9 cellular contexts compared by ENCODE assay signal in genomic region chr7:155490697-155491628, GRCh38. TPM values are rescaled to one million over a fixed set of nuclear protein-coding genes. Genes with fewer than 3 reads are reported as not detected.
A peak's percentile ranks its signal among the peaks of the same experiment; 100 is the strongest.
DNase-seq lines count a peak whose midpoint lies in the region; ATAC-seq and TF ChIP-seq lines count a peak whose summit lies in the region.
"Had no signal": no experiment of that assay in that cellular context is flagged by ENCODE, and none has a peak within 500 bp of the region (broad histone marks: within the 10 kb centered on the region; RNA-seq: fewer than 3 reads in every experiment).

No MANE protein-coding gene starts in this region.

- H3K27me3 ChIP-seq in BJ (ENCODE audit: control insufficient read depth, insufficient read depth, low read length) (no peaks in the 10 kb centered on the region), iPS-18a (ENCODE audit: control insufficient read depth, insufficient read depth, low read length) (peaks cover 93% of the 10 kb centered on the region)

- TF ChIP-seq CTCF in BJ (IDR thresholded peaks at IDR 0.05; ENCODE audit: insufficient read depth, low read depth, low read length), result no peak

- H3K4me1 ChIP-seq in iPS-18a (ENCODE audit: control insufficient read depth, low read depth, low read length), result peaks cover 7% of the 10 kb centered on the region

- H3K27ac ChIP-seq in iPS-18a (ENCODE audit: low read length) (no peak overlapping the region), skin epidermis (peak overlapping the region in 15 of 21 experiments; percentile 15 to 73 (median 58))

- no peak for DNase-seq in BJ (ENCODE audit: low read depth)
- peak; percentile 56 to 58 for DNase-seq in activated T-cell treated with anti-CD3 and anti-CD28 coated beads, Interleukin-2, amount 50 U/mL, for 72 hours
- DNase-seq in inferior parietal cortex (ENCODE audit: extremely low spot score), result no peak
- no peak for DNase-seq in SW 1271 (lab: John Stamatoyannopoulos, UW)

- POLR2A ChIA-PET in BJ (lab: Charles Lee), result no interaction called here

- H3K36me3 Mint-ChIP-seq in activated T-cell treated with anti-CD3 and anti-CD28 coated beads, Interleukin-2, amount 50 U/mL, for 72 hours (ENCODE audit: insufficient read depth in 2 of 2), result peaks cover 2% of the 10 kb centered on the region in 2 donors

- H3K27ac Mint-ChIP-seq in activated T-cell treated with anti-CD3 and anti-CD28 coated beads, Interleukin-2, amount 50 U/mL, for 72 hours, result peak overlapping the region; percentile 40

- H3K9me3 Mint-ChIP-seq in activated T-cell treated with anti-CD3 and anti-CD28 coated beads, Interleukin-2, amount 50 U/mL, for 72 hours, result no peaks in the 10 kb centered on the region

- H3K4me3 Mint-ChIP-seq in activated T-cell treated with anti-CD3 and anti-CD28 coated beads, Interleukin-2, amount 50 U/mL, for 72 hours, result peak overlapping the region; percentile 79 to 85

- peak; percentile 83 for ATAC-seq in GM19035 (IDR thresholded peaks at IDR 0.05; ENCODE audit: unreplicated experiment)
- ATAC-seq in HG03135 (IDR thresholded peaks at IDR 0.05; ENCODE audit: unreplicated experiment), result peak; percentile 93
- peak; percentile 82 to 91 for ATAC-seq in activated T-cell treated with anti-CD3 and anti-CD28 coated beads, Interleukin-2, amount 50 U/mL, for 72 hours (replicated peaks in 1 of 2)

- H3K9ac ChIP-seq in iPS-18a (ENCODE audit: low read length), result peak overlapping the region; percentile 25

- H3K27me3 Mint-ChIP-seq in activated T-cell treated with anti-CD3 and anti-CD28 coated beads, Interleukin-2, amount 50 U/mL, for 72 hours (ENCODE audit: low read depth), result peaks cover 43% of the 10 kb centered on the region

- H3K9me3 ChIP-seq in iPS-18a (ENCODE audit: control insufficient read depth, low read depth, low read length), result no peaks in the 10 kb centered on the region
- H3K9me3 ChIP-seq: HAP-1 had no signal

- H3K4me3 ChIP-seq in BJ (ENCODE audit: low read depth, low read length) (peak overlapping the region; percentile 8), iPS-18a (ENCODE audit: low read length) (peak overlapping the region; percentile 54), skin epidermis (peak overlapping the region; percentile 3 to 40 (median 27))
- H3K4me3 ChIP-seq: HAP-1 had no signal

- peaks cover 18% of the 10 kb centered on the region for H3K4me1 Mint-ChIP-seq in activated T-cell treated with anti-CD3 and anti-CD28 coated beads, Interleukin-2, amount 50 U/mL, for 72 hours (ENCODE audit: low read depth)

- CTCF ChIA-PET in BJ (lab: Yijun Ruan, JAX), result no interaction called here

- H3K36me3 ChIP-seq in BJ (ENCODE audit: control insufficient read depth, insufficient read depth, low read length), result no peaks in the 10 kb centered on the region
- no peaks in the 10 kb centered on the region for H3K36me3 ChIP-seq in iPS-18a (ENCODE audit: control insufficient read depth, low read depth, low read length)
- H3K36me3 ChIP-seq: HAP-1 had no signal

RNA-seq across cellular contexts. Expression of gene EN2, which starts 33.0 kb away (rescaled TPM):
- not detected in 2 replicates for polyA plus RNA-seq in BJ (2011; rRNA removed)
- not detected in 2 replicates for polyA minus RNA-seq in BJ (2011; rRNA and poly(A)+ RNA removed)
- total RNA-seq in activated T-cell treated with anti-CD3 and anti-CD28 coated beads, Interleukin-2, amount 50 U/mL, for 72 hours, result not detected

RNA-seq across cellular contexts. Expression of gene CNPY1, which starts 55.4 kb away (rescaled TPM):
- not detected in 2 replicates for polyA plus RNA-seq in BJ (2011; rRNA removed)
- not detected in 2 replicates for polyA minus RNA-seq in BJ (2011; rRNA and poly(A)+ RNA removed)
- not detected for total RNA-seq in activated T-cell treated with anti-CD3 and anti-CD28 coated beads, Interleukin-2, amount 50 U/mL, for 72 hours

Comparison
In these comparisons a context has a peak if more than half of its experiments do, and no peak if none do; other contexts are left out.
1. DNase-seq: peak in activated T-cell treated with anti-CD3 and anti-CD28 coated beads, Interleukin-2, amount 50 U/mL, for 72 hours (2 of 2); none in BJ (single experiment), inferior parietal cortex (single experiment) and SW 1271 (0 of 2).
2. Peak in every context shown above with its lines, with median percentiles within 50 percentile points of each other: H3K4me3 ChIP-seq and ATAC-seq.